Comparison of ENCODE assay signal across 9 cellular contexts in the genomic region with DNA sequence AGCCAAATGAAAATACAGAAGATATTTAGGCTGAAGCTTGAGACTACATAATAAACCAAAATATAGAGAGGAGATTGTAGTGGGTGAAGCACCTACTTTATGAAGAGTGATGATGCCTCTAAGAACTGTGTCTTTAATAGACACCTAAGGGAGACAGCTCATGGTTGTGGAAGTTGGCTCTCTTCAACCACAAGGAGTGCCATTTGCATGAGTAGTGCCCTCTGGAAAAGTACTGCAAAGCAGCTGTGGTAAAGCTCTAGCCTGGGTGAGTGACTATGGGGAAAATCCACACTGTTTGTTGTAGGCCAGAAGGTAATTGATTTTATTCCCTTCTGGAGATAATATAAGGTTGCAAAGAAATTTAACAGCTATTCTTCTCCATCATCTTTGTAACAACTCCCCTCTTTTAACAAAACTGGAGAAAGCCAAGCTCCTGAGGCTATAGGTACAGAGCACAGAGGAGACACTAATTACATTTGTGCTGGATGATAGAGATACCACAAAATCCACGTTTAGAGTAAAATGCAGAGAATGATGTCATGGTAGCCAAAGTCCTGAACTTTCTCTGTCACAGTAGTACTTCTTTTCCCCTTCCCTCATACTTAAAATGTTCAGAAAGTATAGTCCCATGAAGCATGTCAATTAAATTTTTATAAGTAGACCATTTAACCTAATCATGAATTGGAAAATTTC.
DNase-seq lines count a peak whose midpoint lies in the region; ATAC-seq and TF ChIP-seq lines count a peak whose summit lies in the region.
"Had no signal": no experiment of that assay in that cellular context is flagged by ENCODE, and none has a peak within 500 bp of the region (broad histone marks: within the 10 kb centered on the region; RNA-seq: fewer than 3 reads in every experiment).

No MANE protein-coding gene starts in this region.

- H3K23ac ChIP-seq in mesenchymal stem cell (ENCODE audit: low read length in 2 of 2) = no peak overlapping the region

- H2BK120ac ChIP-seq in mesenchymal stem cell (ENCODE audit: low read depth, low read length) = no peak overlapping the region

- 40% methylated on average over 1 of the region's 1 CpG for WGBS in mesenchymal stem cell
- WGBS in aorta, 2 donors = 41 to 48% methylated on average over 1 of the region's 1 CpG

- DNase-seq in DND-41 = no peak
- peak; percentile 51 for DNase-seq in HS-27A (ENCODE audit: low read depth)
- peak; percentile 42 for DNase-seq in adipocyte (ENCODE audit: low read depth)
- peak; percentile 79 for DNase-seq in mesenchymal stem cell
- no peak for DNase-seq in aorta
- no peak for DNase-seq in stimulated activated CD4-positive, alpha-beta T cell treated with anti-CD3 and anti-CD28 coated beads, Interleukin-1b, Interleukin-23, amount 100 ng/mL, for 48 hours
- DNase-seq: NCI-H2081 treated with DMSO at 0.1 percent for 48 hours had no signal

- intact Hi-C loops in aorta (cut with DNase I) = no loop called here

- no peak overlapping the region for H3K4me3 ChIP-seq in DND-41 (ENCODE audit: low read depth in 1 of 2, low read length in 2 of 2)
- no peak overlapping the region for H3K4me3 ChIP-seq in adipocyte (ENCODE audit: low read length)
- no peak overlapping the region for H3K4me3 ChIP-seq in mesenchymal stem cell (ENCODE audit: insufficient read depth in 1 of 2, low read depth in 1 of 2, low read length in 2 of 2)
- no peak overlapping the region for H3K4me3 ChIP-seq in aorta (ENCODE audit: low read length in 2 of 2)

- H3K9ac ChIP-seq in DND-41 (ENCODE audit: low read depth, low read length) = no peak overlapping the region
- no peak overlapping the region for H3K9ac ChIP-seq in adipocyte (ENCODE audit: low read length)
- peak overlapping the region; percentile 67 for H3K9ac ChIP-seq in mesenchymal stem cell (ENCODE audit: low read length)

- ATAC-seq in DND-41 (ENCODE audit: insufficient read depth, low read depth) (no peak), aorta (ENCODE audit: low FRiP score) (no peak), GM18858 (IDR thresholded peaks at IDR 0.05; ENCODE audit: unreplicated experiment) (no peak)
- ATAC-seq in activated CD4-positive, CD25-positive, alpha-beta regulatory T cell treated with anti-CD3 and anti-CD28 coated beads, Interleukin-2, amount 50 U/mL, for 24 hours = no peak

- no peak overlapping the region for H3K14ac ChIP-seq in mesenchymal stem cell (ENCODE audit: low read length in 2 of 2)

- H2AK5ac ChIP-seq in mesenchymal stem cell (ENCODE audit: low read length, severe bottlenecking) = no peak overlapping the region

- no peaks in the 10 kb centered on the region for H3K27me3 ChIP-seq in DND-41 (ENCODE audit: insufficient read depth, low read length, poor library complexity)
- no peaks in the 10 kb centered on the region for H3K27me3 ChIP-seq in adipocyte (replicated peaks; ENCODE audit: control insufficient read depth, insufficient read depth, low read length)
- H3K27me3 ChIP-seq in mesenchymal stem cell (ENCODE audit: control insufficient read depth in 1 of 2, insufficient read depth in 1 of 2, low read length in 2 of 2) = no peaks in the 10 kb centered on the region
- H3K27me3 ChIP-seq in aorta (ENCODE audit: control insufficient read depth in 1 of 2, insufficient read depth in 2 of 2, low read length in 1 of 2) = peaks cover 0 to 1% of the 10 kb centered on the region in 2 donors

- H3K36me3 ChIP-seq in DND-41 (ENCODE audit: insufficient read depth, low read length) (no peaks in the 10 kb centered on the region), adipocyte (ENCODE audit: control insufficient read depth, insufficient read depth, low read length, severe bottlenecking) (no peaks in the 10 kb centered on the region), mesenchymal stem cell (ENCODE audit: control insufficient read depth in 1 of 2, insufficient read depth in 2 of 2, low read depth in 1 of 2, low read length in 2 of 2) (no peaks in the 10 kb centered on the region), aorta (ENCODE audit: control insufficient read depth in 1 of 2, insufficient read depth in 2 of 2, low read length in 1 of 2) (no peaks in the 10 kb centered on the region)

- H3K27ac ChIP-seq in DND-41 (ENCODE audit: low read length) (no peak overlapping the region), mesenchymal stem cell (ENCODE audit: low read length, poor library complexity, severe bottlenecking) (peak overlapping the region; percentile 61), aorta (ENCODE audit: low read depth in 1 of 2, low read length in 2 of 2) (no peak overlapping the region)

- H4K91ac ChIP-seq in mesenchymal stem cell (ENCODE audit: low read length) = no peak overlapping the region

- H2BK12ac ChIP-seq in mesenchymal stem cell (ENCODE audit: low read length in 2 of 2) = no peak overlapping the region

- H3K79me2 ChIP-seq in DND-41 (ENCODE audit: insufficient read depth, low read length) = no peaks in the 10 kb centered on the region

- H4K20me1 ChIP-seq in DND-41 (ENCODE audit: insufficient read depth, low read length) = no peaks in the 10 kb centered on the region

- no peak overlapping the region for H3K4ac ChIP-seq in mesenchymal stem cell (ENCODE audit: low read depth in 1 of 2, low read length in 2 of 2)

- no peak overlapping the region for H3K18ac ChIP-seq in mesenchymal stem cell (ENCODE audit: low read depth in 1 of 2, low read length in 2 of 2)

- H3K4me1 ChIP-seq in DND-41 (ENCODE audit: insufficient read depth, low read length) = peaks cover 24% of the 10 kb centered on the region
- no peaks in the 10 kb centered on the region for H3K4me1 ChIP-seq in adipocyte (ENCODE audit: control insufficient read depth, insufficient read depth, low read length)
- no peaks in the 10 kb centered on the region for H3K4me1 ChIP-seq in mesenchymal stem cell (ENCODE audit: control insufficient read depth, insufficient read depth, low read depth, low read length)
- H3K4me1 ChIP-seq in aorta (ENCODE audit: control insufficient read depth in 1 of 2, insufficient read depth in 2 of 2, low read length in 2 of 2) = no peaks in the 10 kb centered on the region

- H2BK5ac ChIP-seq in mesenchymal stem cell (ENCODE audit: low read depth, low read length, poor library complexity, severe bottlenecking) = no peak overlapping the region

- no peak overlapping the region for H4K8ac ChIP-seq in mesenchymal stem cell (ENCODE audit: low read length)

- TF ChIP-seq CTCF in DND-41 (IDR thresholded peaks at IDR 0.05; ENCODE audit: borderline replicate concordance, extremely low read depth, low read length, poor library complexity, severe bottlenecking) = peak; percentile 5

- H3K4me2 ChIP-seq in DND-41 (ENCODE audit: insufficient read depth, low read length) (no peak overlapping the region), mesenchymal stem cell (ENCODE audit: low read length, poor library complexity, severe bottlenecking) (no peak overlapping the region)

- H2AFZ ChIP-seq in DND-41 (ENCODE audit: low read depth, low read length) (no peak overlapping the region), mesenchymal stem cell (ENCODE audit: low read depth, low read length) (no peak overlapping the region)

- H3K79me1 ChIP-seq in mesenchymal stem cell (replicated peaks; ENCODE audit: low read length, poor library complexity, severe bottlenecking) = no peaks in the 10 kb centered on the region

- H3K9me3 ChIP-seq in DND-41 (ENCODE audit: insufficient read depth, low read length, severe bottlenecking) (no peaks in the 10 kb centered on the region), adipocyte (ENCODE audit: control insufficient read depth, low read length) (no peaks in the 10 kb centered on the region), mesenchymal stem cell (ENCODE audit: control insufficient read depth, low read length) (no peaks in the 10 kb centered on the region), aorta (ENCODE audit: control insufficient read depth, low read length) (no peaks in the 10 kb centered on the region)

- H2BK15ac ChIP-seq in mesenchymal stem cell (ENCODE audit: low read depth, poor library complexity, severe bottlenecking) = no peak overlapping the region

Comparison
In these comparisons a context has a peak if more than half of its experiments do, and no peak if none do; other contexts are left out.
1. DNase-seq: peak in HS-27A (single experiment), adipocyte (single experiment) and mesenchymal stem cell (single experiment); none in DND-41 (single experiment), aorta (0 of 2) and stimulated activated CD4-positive, alpha-beta T cell treated with anti-CD3 and anti-CD28 coated beads, Interleukin-1b, Interleukin-23, amount 100 ng/mL, for 48 hours (single experiment).